ENCODE assay signal across 1 cellular context in genomic region chr11:68121067-68121899, GRCh38.
TF ChIP-seq lines count a peak whose summit lies in the region.

Gene CHKA (minus strand): TSS chr11:68121388. CDS start chr11:68121177, 211 bp downstream.

TF ChIP-seq in HepG2, 621 proteins besides CTCF, POLR2A, EP300 and RAD21 (continued from another document):
- TF ChIP-seq REST (IDR thresholded peaks at IDR 0.05; ENCODE audit: borderline replicate concordance in 1 of 2, low read depth in 1 of 2, low read length in 2 of 2): peak in 1 of 2 experiments; percentile 34; a peak in 1 of 4 replicates
- no peak for TF ChIP-seq ZNF160 (CRISPR knock-in tag; IDR thresholded peaks at IDR 0.05)
- no peak for TF ChIP-seq SRSF9 (IDR thresholded peaks at IDR 0.05; ENCODE audit: borderline replicate concordance, insufficient read depth, low read depth, low read length, poor library complexity, severe bottlenecking)
- TF ChIP-seq NFIB (CRISPR knock-in tag; IDR thresholded peaks at IDR 0.05; ENCODE audit: borderline replicate concordance): no peak
- no peak for TF ChIP-seq TCF7L2 (IDR thresholded peaks at IDR 0.05; ENCODE audit: low read depth, low read length)
- no peak for TF ChIP-seq ZNF513 (CRISPR knock-in tag; conservative IDR thresholded peaks at IDR 0.05)
- TF ChIP-seq, protein P1, sequence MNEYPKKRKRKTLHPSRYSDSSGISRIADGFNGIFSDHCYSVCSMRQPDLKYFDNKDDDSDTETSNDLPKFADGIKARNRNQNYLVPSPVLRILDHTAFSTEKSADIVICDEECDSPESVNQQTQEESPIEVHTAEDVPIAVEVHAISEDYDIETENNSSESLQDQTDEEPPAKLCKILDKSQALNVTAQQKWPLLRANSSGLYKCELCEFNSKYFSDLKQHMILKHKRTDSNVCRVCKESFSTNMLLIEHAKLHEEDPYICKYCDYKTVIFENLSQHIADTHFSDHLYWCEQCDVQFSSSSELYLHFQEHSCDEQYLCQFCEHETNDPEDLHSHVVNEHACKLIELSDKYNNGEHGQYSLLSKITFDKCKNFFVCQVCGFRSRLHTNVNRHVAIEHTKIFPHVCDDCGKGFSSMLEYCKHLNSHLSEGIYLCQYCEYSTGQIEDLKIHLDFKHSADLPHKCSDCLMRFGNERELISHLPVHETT (CRISPR knock-in tag; conservative IDR thresholded peaks at IDR 0.05): no peak; the same call in 1 of the 2 replicates
- TF ChIP-seq IRF2 (CRISPR knock-in tag; IDR thresholded peaks at IDR 0.05): no peak
- no peak for TF ChIP-seq NFE2L1 (CRISPR knock-in tag; IDR thresholded peaks at IDR 0.05; ENCODE audit: borderline replicate concordance)
- TF ChIP-seq ZSCAN21 (CRISPR knock-in tag; IDR thresholded peaks at IDR 0.05; ENCODE audit: borderline replicate concordance): peak; percentile 46; the same call in 1 of the 2 replicates
- no peak; the same call in 1 of the 2 replicates for TF ChIP-seq HNRNPL (IDR thresholded peaks at IDR 0.05; ENCODE audit: low read depth, low read length)
- no peak; the same call in 1 of the 2 replicates for TF ChIP-seq RARA (CRISPR knock-in tag; IDR thresholded peaks at IDR 0.05)
- TF ChIP-seq ZNF253 (CRISPR knock-in tag; IDR thresholded peaks at IDR 0.05; ENCODE audit: borderline replicate concordance): no peak
- TF ChIP-seq ZNF615 (CRISPR knock-in tag; IDR thresholded peaks at IDR 0.05; ENCODE audit: borderline replicate concordance): no peak
- no peak for TF ChIP-seq KLF12 (CRISPR knock-in tag; IDR thresholded peaks at IDR 0.05; ENCODE audit: borderline replicate concordance)
- peak; percentile 38; the same call in 1 of the 2 replicates for TF ChIP-seq ZNF33B (CRISPR knock-in tag; IDR thresholded peaks at IDR 0.05)
- TF ChIP-seq U2AF1 (optimal IDR thresholded peaks at IDR 0.05; ENCODE audit: low read depth, low read length): no peak
- TF ChIP-seq ARID2 (CRISPR knock-in tag; IDR thresholded peaks at IDR 0.05; ENCODE audit: borderline replicate concordance): peak; percentile 76; the same call in 1 of the 2 replicates
- no peak; the same call in 1 of the 2 replicates for TF ChIP-seq THRA (CRISPR knock-in tag; IDR thresholded peaks at IDR 0.05; ENCODE audit: borderline replicate concordance)
- 0 out of 2 replicates have a peak, but pooled peaks have one; percentile 37 for TF ChIP-seq ZNF232 (CRISPR knock-in tag; IDR thresholded peaks at IDR 0.05; ENCODE audit: borderline replicate concordance)
- TF ChIP-seq PBX2 (CRISPR knock-in tag; IDR thresholded peaks at IDR 0.05): no peak
- TF ChIP-seq RXRB (CRISPR knock-in tag; IDR thresholded peaks at IDR 0.05; ENCODE audit: borderline replicate concordance): no peak
- TF ChIP-seq ATM (IDR thresholded peaks at IDR 0.05; ENCODE audit: borderline replicate concordance): no peak
- no peak for TF ChIP-seq NFKBIZ (CRISPR knock-in tag; IDR thresholded peaks at IDR 0.05)
- TF ChIP-seq, protein P2, sequence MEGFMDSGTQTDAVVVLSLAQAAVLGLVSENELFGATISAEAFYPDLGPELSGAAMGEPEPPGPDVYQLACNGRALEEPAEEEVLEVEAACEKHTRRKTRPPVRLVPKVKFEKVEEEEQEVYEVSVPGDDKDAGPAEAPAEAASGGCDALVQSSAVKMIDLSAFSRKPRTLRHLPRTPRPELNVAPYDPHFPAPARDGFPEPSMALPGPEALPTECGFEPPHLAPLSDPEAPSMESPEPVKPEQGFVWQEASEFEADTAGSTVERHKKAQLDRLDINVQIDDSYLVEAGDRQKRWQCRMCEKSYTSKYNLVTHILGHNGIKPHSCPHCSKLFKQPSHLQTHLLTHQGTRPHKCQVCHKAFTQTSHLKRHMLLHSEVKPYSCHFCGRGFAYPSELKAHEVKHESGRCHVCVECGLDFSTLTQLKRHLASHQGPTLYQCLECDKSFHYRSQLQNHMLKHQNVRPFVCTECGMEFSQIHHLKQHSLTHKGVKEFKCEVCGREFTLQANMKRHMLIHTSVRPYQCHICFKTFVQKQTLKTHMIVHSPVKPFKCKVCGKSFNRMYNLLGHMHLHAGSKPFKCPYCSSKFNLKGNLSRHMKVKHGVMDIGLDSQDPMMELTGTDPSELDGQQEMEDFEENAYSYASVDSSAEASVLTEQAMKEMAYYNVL (CRISPR knock-in tag; IDR thresholded peaks at IDR 0.05; ENCODE audit: borderline replicate concordance): no peak
- no peak for TF ChIP-seq NFE2 (CRISPR knock-in tag; IDR thresholded peaks at IDR 0.05)
- no peak for TF ChIP-seq ZSCAN30 (CRISPR knock-in tag; IDR thresholded peaks at IDR 0.05)
- TF ChIP-seq CAMTA2 (CRISPR knock-in tag; IDR thresholded peaks at IDR 0.05; ENCODE audit: borderline replicate concordance): no peak
- TF ChIP-seq PAWR (CRISPR knock-in tag; IDR thresholded peaks at IDR 0.05; ENCODE audit: borderline replicate concordance): no peak
- TF ChIP-seq, protein P3, sequence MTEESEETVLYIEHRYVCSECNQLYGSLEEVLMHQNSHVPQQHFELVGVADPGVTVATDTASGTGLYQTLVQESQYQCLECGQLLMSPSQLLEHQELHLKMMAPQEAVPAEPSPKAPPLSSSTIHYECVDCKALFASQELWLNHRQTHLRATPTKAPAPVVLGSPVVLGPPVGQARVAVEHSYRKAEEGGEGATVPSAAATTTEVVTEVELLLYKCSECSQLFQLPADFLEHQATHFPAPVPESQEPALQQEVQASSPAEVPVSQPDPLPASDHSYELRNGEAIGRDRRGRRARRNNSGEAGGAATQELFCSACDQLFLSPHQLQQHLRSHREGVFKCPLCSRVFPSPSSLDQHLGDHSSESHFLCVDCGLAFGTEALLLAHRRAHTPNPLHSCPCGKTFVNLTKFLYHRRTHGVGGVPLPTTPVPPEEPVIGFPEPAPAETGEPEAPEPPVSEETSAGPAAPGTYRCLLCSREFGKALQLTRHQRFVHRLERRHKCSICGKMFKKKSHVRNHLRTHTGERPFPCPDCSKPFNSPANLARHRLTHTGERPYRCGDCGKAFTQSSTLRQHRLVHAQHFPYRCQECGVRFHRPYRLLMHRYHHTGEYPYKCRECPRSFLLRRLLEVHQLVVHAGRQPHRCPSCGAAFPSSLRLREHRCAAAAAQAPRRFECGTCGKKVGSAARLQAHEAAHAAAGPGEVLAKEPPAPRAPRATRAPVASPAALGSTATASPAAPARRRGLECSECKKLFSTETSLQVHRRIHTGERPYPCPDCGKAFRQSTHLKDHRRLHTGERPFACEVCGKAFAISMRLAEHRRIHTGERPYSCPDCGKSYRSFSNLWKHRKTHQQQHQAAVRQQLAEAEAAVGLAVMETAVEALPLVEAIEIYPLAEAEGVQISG (CRISPR knock-in tag; IDR thresholded peaks at IDR 0.05): peak; percentile 69
- no peak for TF ChIP-seq ZNF329 (CRISPR knock-in tag; IDR thresholded peaks at IDR 0.05; ENCODE audit: low read depth)
- TF ChIP-seq RFX3 (CRISPR knock-in tag; IDR thresholded peaks at IDR 0.05): no peak
- no peak for TF ChIP-seq ZFP36L2 (CRISPR knock-in tag; IDR thresholded peaks at IDR 0.05)
- TF ChIP-seq ZBTB21 (CRISPR knock-in tag; IDR thresholded peaks at IDR 0.05): no peak
- peak; percentile 49; the same call in 1 of the 2 replicates for TF ChIP-seq ELF4 (CRISPR knock-in tag; IDR thresholded peaks at IDR 0.05; ENCODE audit: borderline replicate concordance)
- no peak for TF ChIP-seq ZNF136 (CRISPR knock-in tag; IDR thresholded peaks at IDR 0.05; ENCODE audit: low read depth)
- no peak for TF ChIP-seq ATF1 (CRISPR knock-in tag; IDR thresholded peaks at IDR 0.05)
- TF ChIP-seq ZBTB3 (CRISPR knock-in tag; IDR thresholded peaks at IDR 0.05; ENCODE audit: borderline replicate concordance, low read depth): no peak
- TF ChIP-seq, protein P4, sequence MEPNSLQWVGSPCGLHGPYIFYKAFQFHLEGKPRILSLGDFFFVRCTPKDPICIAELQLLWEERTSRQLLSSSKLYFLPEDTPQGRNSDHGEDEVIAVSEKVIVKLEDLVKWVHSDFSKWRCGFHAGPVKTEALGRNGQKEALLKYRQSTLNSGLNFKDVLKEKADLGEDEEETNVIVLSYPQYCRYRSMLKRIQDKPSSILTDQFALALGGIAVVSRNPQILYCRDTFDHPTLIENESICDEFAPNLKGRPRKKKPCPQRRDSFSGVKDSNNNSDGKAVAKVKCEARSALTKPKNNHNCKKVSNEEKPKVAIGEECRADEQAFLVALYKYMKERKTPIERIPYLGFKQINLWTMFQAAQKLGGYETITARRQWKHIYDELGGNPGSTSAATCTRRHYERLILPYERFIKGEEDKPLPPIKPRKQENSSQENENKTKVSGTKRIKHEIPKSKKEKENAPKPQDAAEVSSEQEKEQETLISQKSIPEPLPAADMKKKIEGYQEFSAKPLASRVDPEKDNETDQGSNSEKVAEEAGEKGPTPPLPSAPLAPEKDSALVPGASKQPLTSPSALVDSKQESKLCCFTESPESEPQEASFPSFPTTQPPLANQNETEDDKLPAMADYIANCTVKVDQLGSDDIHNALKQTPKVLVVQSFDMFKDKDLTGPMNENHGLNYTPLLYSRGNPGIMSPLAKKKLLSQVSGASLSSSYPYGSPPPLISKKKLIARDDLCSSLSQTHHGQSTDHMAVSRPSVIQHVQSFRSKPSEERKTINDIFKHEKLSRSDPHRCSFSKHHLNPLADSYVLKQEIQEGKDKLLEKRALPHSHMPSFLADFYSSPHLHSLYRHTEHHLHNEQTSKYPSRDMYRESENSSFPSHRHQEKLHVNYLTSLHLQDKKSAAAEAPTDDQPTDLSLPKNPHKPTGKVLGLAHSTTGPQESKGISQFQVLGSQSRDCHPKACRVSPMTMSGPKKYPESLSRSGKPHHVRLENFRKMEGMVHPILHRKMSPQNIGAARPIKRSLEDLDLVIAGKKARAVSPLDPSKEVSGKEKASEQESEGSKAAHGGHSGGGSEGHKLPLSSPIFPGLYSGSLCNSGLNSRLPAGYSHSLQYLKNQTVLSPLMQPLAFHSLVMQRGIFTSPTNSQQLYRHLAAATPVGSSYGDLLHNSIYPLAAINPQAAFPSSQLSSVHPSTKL (CRISPR knock-in tag; IDR thresholded peaks at IDR 0.05): no peak; the same call in 1 of the 2 replicates
- no peak for TF ChIP-seq ZNF549 (CRISPR knock-in tag; IDR thresholded peaks at IDR 0.05)
- peak; percentile 57 for TF ChIP-seq CEBPG (CRISPR knock-in tag; IDR thresholded peaks at IDR 0.05)
- TF ChIP-seq ZBTB8A (CRISPR knock-in tag; IDR thresholded peaks at IDR 0.05; ENCODE audit: borderline replicate concordance, low read depth): peak; percentile 20; the same call in 1 of the 2 replicates
